ENCODE assay signal across 33 cellular contexts in the genomic region with DNA sequence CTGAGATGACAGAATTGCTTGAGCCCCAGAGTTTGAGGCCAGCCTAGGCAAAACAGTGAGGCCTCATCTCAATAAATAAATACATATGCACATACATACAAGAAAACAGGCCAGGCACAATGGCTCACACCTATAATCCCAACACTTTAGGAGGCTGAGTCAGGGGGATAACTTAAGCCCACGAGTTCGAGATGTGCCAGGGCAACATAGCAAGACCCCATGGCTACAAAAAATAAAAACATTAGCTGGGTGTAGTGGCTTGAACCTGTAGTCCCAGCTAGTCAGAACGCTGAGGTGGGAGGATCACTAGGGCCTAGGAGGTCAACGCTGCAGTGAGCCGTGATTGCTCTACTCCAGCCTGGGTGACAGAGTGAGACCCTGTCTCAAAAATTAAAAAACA. TPM values are rescaled to one million over a fixed set of nuclear protein-coding genes. Genes with fewer than 3 reads are reported as not detected.
"Had no signal": no experiment of that assay in that cellular context is flagged by ENCODE, and none has a peak within 500 bp of the region (broad histone marks: within the 10 kb centered on the region; RNA-seq: fewer than 3 reads in every experiment).

No MANE protein-coding gene starts in this region.

- DNase-seq: naive thymus-derived CD8-positive, alpha-beta T cell; occipital lobe; ovary; posterior cingulate gyrus; psoas muscle; right cardiac atrium; right lobe of liver; sigmoid colon; small intestine; stimulated activated CD4-positive, alpha-beta T cell treated with anti-CD3 and anti-CD28 coated beads, Interleukin-15, amount 100 ng/mL, for 24 hours; stimulated activated CD4-positive, alpha-beta T cell treated with anti-CD3 and anti-CD28 coated beads, Interleukin-2, amount 100 ng/mL, for 24 hours; stimulated activated CD4-positive, alpha-beta T cell treated with anti-CD3 and anti-CD28 coated beads, Interleukin-2, amount 100 ng/mL, for 48 hours; stimulated activated CD4-positive, alpha-beta T cell treated with anti-CD3 and anti-CD28 coated beads, Interleukin-4, amount 100 ng/mL, for 24 hours; stimulated activated naive B cell treated with anti-CD40 and anti-IgM and Interleukin-4, amounts not matched to agents 10 μg/mL and 1 μg/mL and 100 μg/mL, for 72 hours; stimulated activated naive CD4-positive, alpha-beta T cell treated with Interleukin-2 at 50 U/mL for 16 hours; stomach; thyroid gland; trophoblast cell; upper lobe of left lung; uterus had no signal

- H3K27ac Mint-ChIP-seq: naive thymus-derived CD8-positive, alpha-beta T cell; natural killer cell treated with Interleukin-12 subunit alpha and Interleukin-12 subunit beta and Interleukin-15 and Interleukin-18, amount 100 ng/mL, for 72 hours; neural progenitor cell; progenitor cell of endocrine pancreas; stimulated activated effector memory CD8-positive, alpha-beta T cell treated with anti-CD3 and anti-CD28 coated beads, Interleukin-12 subunit alpha, Interleukin-12 subunit beta, amount 100 ng/mL, for 72 hours; stimulated activated naive B cell treated with anti-CD40 and anti-IgM and Interleukin-4, amounts not matched to agents 10 μg/mL and 1 μg/mL and 100 μg/mL, for 72 hours; stimulated activated naive CD8-positive, alpha-beta T cell treated with anti-CD3 and anti-CD28 coated beads, Interleukin-15, Interleukin-2, amounts not matched to agents 100 ng/mL and 50 ng/mL, for 24 hours had no signal

- H3K27ac ChIP-seq: neural progenitor cell, ovary, parathyroid adenoma, psoas muscle, right lobe of liver, sigmoid colon, stomach, thoracic aorta, thyroid gland, tibial nerve, upper lobe of left lung, uterus had no signal

- H2AFZ ChIP-seq: neural progenitor cell, parathyroid adenoma had no signal

- H3K4me3 Mint-ChIP-seq: naive thymus-derived CD8-positive, alpha-beta T cell; natural killer cell treated with Interleukin-12 subunit alpha and Interleukin-12 subunit beta and Interleukin-15 and Interleukin-18, amount 100 ng/mL, for 72 hours; neural progenitor cell; stimulated activated effector memory CD8-positive, alpha-beta T cell treated with anti-CD3 and anti-CD28 coated beads, Interleukin-12 subunit alpha, Interleukin-12 subunit beta, amount 100 ng/mL, for 72 hours; stimulated activated naive B cell treated with anti-CD40 and anti-IgM and Interleukin-4, amounts not matched to agents 10 μg/mL and 1 μg/mL and 100 μg/mL, for 72 hours; stimulated activated naive CD8-positive, alpha-beta T cell treated with anti-CD3 and anti-CD28 coated beads, Interleukin-15, Interleukin-2, amounts not matched to agents 100 ng/mL and 50 ng/mL, for 24 hours had no signal

- H3K9me3 ChIP-seq: ovary, psoas muscle, right lobe of liver, stomach, thoracic aorta, thyroid gland, tibial nerve, upper lobe of left lung, uterus had no signal

- H3K4me1 Mint-ChIP-seq: naive thymus-derived CD8-positive, alpha-beta T cell; neural progenitor cell; stimulated activated effector memory CD8-positive, alpha-beta T cell treated with anti-CD3 and anti-CD28 coated beads, Interleukin-12 subunit alpha, Interleukin-12 subunit beta, amount 100 ng/mL, for 72 hours had no signal

- H3K36me3 ChIP-seq: ovary, right lobe of liver, sigmoid colon, stomach, thoracic aorta, thyroid gland, tibial nerve, upper lobe of left lung, uterus had no signal

- H3K9me3 Mint-ChIP-seq: natural killer cell treated with Interleukin-12 subunit alpha and Interleukin-12 subunit beta and Interleukin-15 and Interleukin-18, amount 100 ng/mL, for 72 hours; stimulated activated effector memory CD8-positive, alpha-beta T cell treated with anti-CD3 and anti-CD28 coated beads, Interleukin-12 subunit alpha, Interleukin-12 subunit beta, amount 100 ng/mL, for 72 hours; stimulated activated naive B cell treated with anti-CD40 and anti-IgM and Interleukin-4, amounts not matched to agents 10 μg/mL and 1 μg/mL and 100 μg/mL, for 72 hours; stimulated activated naive CD8-positive, alpha-beta T cell treated with anti-CD3 and anti-CD28 coated beads, Interleukin-15, Interleukin-2, amounts not matched to agents 100 ng/mL and 50 ng/mL, for 24 hours had no signal

- H3K79me2 ChIP-seq: parathyroid adenoma had no signal

- H3K27me3 ChIP-seq: neural progenitor cell, ovary, right lobe of liver, sigmoid colon, stomach, thyroid gland, tibial nerve, upper lobe of left lung, uterus had no signal

- H3K27me3 Mint-ChIP-seq: naive thymus-derived CD8-positive, alpha-beta T cell; natural killer cell treated with Interleukin-12 subunit alpha and Interleukin-12 subunit beta and Interleukin-15 and Interleukin-18, amount 100 ng/mL, for 72 hours; progenitor cell of endocrine pancreas; stimulated activated naive B cell treated with anti-CD40 and anti-IgM and Interleukin-4, amounts not matched to agents 10 μg/mL and 1 μg/mL and 100 μg/mL, for 72 hours; stimulated activated naive CD8-positive, alpha-beta T cell treated with anti-CD3 and anti-CD28 coated beads, Interleukin-15, Interleukin-2, amounts not matched to agents 100 ng/mL and 50 ng/mL, for 24 hours had no signal

- H3K36me3 Mint-ChIP-seq: stimulated activated effector memory CD8-positive, alpha-beta T cell treated with anti-CD3 and anti-CD28 coated beads, Interleukin-12 subunit alpha, Interleukin-12 subunit beta, amount 100 ng/mL, for 72 hours had no signal

- H3K4me3 ChIP-seq: neural progenitor cell, ovary, psoas muscle, right lobe of liver, sigmoid colon, stomach, thoracic aorta, thyroid gland, tibial nerve, upper lobe of left lung, uterus had no signal

- ATAC-seq: naive thymus-derived CD8-positive, alpha-beta T cell; natural killer cell treated with Interleukin-12 subunit alpha and Interleukin-12 subunit beta and Interleukin-15 and Interleukin-18, amount 100 ng/mL, for 72 hours; psoas muscle; right cardiac atrium; right lobe of liver; stimulated activated effector memory CD8-positive, alpha-beta T cell treated with anti-CD3 and anti-CD28 coated beads, Interleukin-12 subunit alpha, Interleukin-12 subunit beta, amount 100 ng/mL, for 72 hours; stimulated activated naive B cell treated with anti-CD40 and anti-IgM and Interleukin-4, amounts not matched to agents 10 μg/mL and 1 μg/mL and 100 μg/mL, for 72 hours had no signal

- H3K4me2 ChIP-seq: neural progenitor cell had no signal

- H3K9ac ChIP-seq: neural progenitor cell, parathyroid adenoma had no signal

- H3K4me1 ChIP-seq: neural progenitor cell, parathyroid adenoma, psoas muscle, right lobe of liver, sigmoid colon, stomach, thyroid gland, tibial nerve, upper lobe of left lung, uterus had no signal

RNA-seq across cellular contexts. Expression of a gene that starts 51.6 kb away (rescaled TPM):
- total RNA-seq: naive thymus-derived CD8-positive, alpha-beta T cell; natural killer cell treated with Interleukin-12 subunit alpha and Interleukin-12 subunit beta and Interleukin-15 and Interleukin-18, amount 100 ng/mL, for 72 hours; osteoblast; ovary; progenitor cell of endocrine pancreas; psoas muscle; renal cortical epithelial cell; right cardiac atrium; right lobe of liver; sigmoid colon; skeletal muscle tissue; stomach; subcutaneous adipose tissue; thoracic aorta; thyroid gland; tibial nerve; upper lobe of left lung; urinary bladder; uterus had no signal
- polyA plus RNA-seq: naive thymus-derived CD8-positive, alpha-beta T cell; ovary; psoas muscle; right cardiac atrium; sigmoid colon; small intestine; stomach; urinary bladder had no signal
